ENCODE assay signal across 16 cellular contexts in the genomic region with DNA sequence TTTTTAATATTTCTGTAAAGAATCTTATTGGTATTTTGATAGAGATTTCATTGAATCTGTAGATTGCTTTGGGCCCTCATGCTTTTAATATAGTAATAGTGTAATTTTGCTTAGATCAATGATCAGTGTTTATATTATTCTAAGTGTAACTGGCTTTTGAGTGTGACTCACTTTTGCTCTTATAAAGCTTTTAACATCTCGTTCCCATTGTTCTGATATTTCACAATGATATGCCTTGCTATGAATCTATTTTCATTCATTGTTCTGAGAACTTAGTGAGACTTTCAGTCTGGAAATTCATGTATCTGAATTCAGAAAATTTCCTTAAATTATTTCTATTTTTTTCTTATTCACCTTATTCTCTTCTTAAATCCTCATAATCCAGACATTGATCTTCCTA. TPM values are rescaled to one million over a fixed set of nuclear protein-coding genes. Genes with fewer than 3 reads are reported as not detected.
"Had no signal": no experiment of that assay in that cellular context is flagged by ENCODE, and none has a peak within 500 bp of the region (broad histone marks: within the 10 kb centered on the region; RNA-seq: fewer than 3 reads in every experiment).

No MANE protein-coding gene starts in this region.

- H3K4me1 ChIP-seq: upper lobe of right lung had no signal

- H3K27ac ChIP-seq: coronary artery, neutrophil, thoracic aorta, upper lobe of right lung had no signal

- H3K4me3 Mint-ChIP-seq: activated T-helper 17 cell treated with anti-CD3 and anti-CD28 coated beads, Interleukin-2, amount 50 U/mL, for 72 hours; central memory CD8-positive, alpha-beta T cell; natural killer cell; stimulated activated effector memory CD8-positive, alpha-beta T cell treated with anti-CD3 and anti-CD28 coated beads, Interleukin-12 subunit alpha, Interleukin-12 subunit beta, amount 100 ng/mL, for 72 hours; T-cell had no signal

- H3K4me1 Mint-ChIP-seq: activated T-helper 17 cell treated with anti-CD3 and anti-CD28 coated beads, Interleukin-2, amount 50 U/mL, for 72 hours; central memory CD8-positive, alpha-beta T cell; natural killer cell; stimulated activated effector memory CD8-positive, alpha-beta T cell treated with anti-CD3 and anti-CD28 coated beads, Interleukin-12 subunit alpha, Interleukin-12 subunit beta, amount 100 ng/mL, for 72 hours; T-cell had no signal

- H3K27me3 ChIP-seq: neutrophil, upper lobe of right lung had no signal

- H3K4me3 ChIP-seq: coronary artery, thoracic aorta, upper lobe of right lung had no signal

- H3K9me3 ChIP-seq: neutrophil, thoracic aorta, upper lobe of right lung had no signal

- H3K9me3 Mint-ChIP-seq: activated T-helper 17 cell treated with anti-CD3 and anti-CD28 coated beads, Interleukin-2, amount 50 U/mL, for 72 hours; central memory CD8-positive, alpha-beta T cell; natural killer cell; stimulated activated effector memory CD8-positive, alpha-beta T cell treated with anti-CD3 and anti-CD28 coated beads, Interleukin-12 subunit alpha, Interleukin-12 subunit beta, amount 100 ng/mL, for 72 hours; T-cell had no signal

- ATAC-seq: activated T-helper 17 cell treated with anti-CD3 and anti-CD28 coated beads, Interleukin-2, amount 50 U/mL, for 72 hours; left ventricle myocardium superior; natural killer cell; stimulated activated effector memory CD8-positive, alpha-beta T cell treated with anti-CD3 and anti-CD28 coated beads, Interleukin-12 subunit alpha, Interleukin-12 subunit beta, amount 100 ng/mL, for 72 hours; T-cell; upper lobe of right lung had no signal

- H3K36me3 ChIP-seq: neutrophil, thoracic aorta, upper lobe of right lung had no signal

- DNase-seq: activated naive CD4-positive, alpha-beta T cell treated with anti-CD3 and anti-CD28 coated beads, Interleukin-2, amount 50 U/mL, for 16 hours; effector CD4-positive, alpha-beta T cell; hippocampal formation; kidney glomerular epithelial cell; left ventricle myocardium superior; mesendoderm; natural killer cell; T-cell; T-helper 9 cell; upper lobe of right lung had no signal

- H3K27ac Mint-ChIP-seq: activated T-helper 17 cell treated with anti-CD3 and anti-CD28 coated beads, Interleukin-2, amount 50 U/mL, for 72 hours; natural killer cell; stimulated activated effector memory CD8-positive, alpha-beta T cell treated with anti-CD3 and anti-CD28 coated beads, Interleukin-12 subunit alpha, Interleukin-12 subunit beta, amount 100 ng/mL, for 72 hours; T-cell had no signal

- H3K36me3 Mint-ChIP-seq: natural killer cell; stimulated activated effector memory CD8-positive, alpha-beta T cell treated with anti-CD3 and anti-CD28 coated beads, Interleukin-12 subunit alpha, Interleukin-12 subunit beta, amount 100 ng/mL, for 72 hours; T-cell had no signal

RNA-seq across cellular contexts. Expression of a gene that starts 13.5 kb away (rescaled TPM):
- total RNA-seq: activated T-helper 17 cell treated with anti-CD3 and anti-CD28 coated beads, Interleukin-2, amount 50 U/mL, for 72 hours had no signal
